Comparison of ENCODE assay signal across 23 cellular contexts in genomic region chr10:110756886-110757285, GRCh38.
DNase-seq lines count a peak whose midpoint lies in the region; TF ChIP-seq lines count a peak whose summit lies in the region.
"Had no signal": no experiment of that assay in that cellular context is flagged by ENCODE, and none has a peak within 500 bp of the region (broad histone marks: within the 10 kb centered on the region; RNA-seq: fewer than 3 reads in every experiment).

No MANE protein-coding gene starts in this region.

- H3K9ac ChIP-seq in mucosa of rectum (ENCODE audit: low read depth in 1 of 2, low read length in 2 of 2): no peak overlapping the region
- no peak overlapping the region for H3K9ac ChIP-seq in endodermal cell (ENCODE audit: extremely low read depth, low read length, poor library complexity, severe bottlenecking)
- H3K9ac ChIP-seq: KMS-11 had no signal

- no peak overlapping the region for H3K27ac Mint-ChIP-seq in endodermal cell
- H3K27ac Mint-ChIP-seq: B cell, HFFc6 had no signal

- DNase-seq in NCI-H82 (lab: John Stamatoyannopoulos, UW) (peak; percentile 41), NCI-H82 treated with DMSO at 0.1 percent for 48 hours (lab: John Stamatoyannopoulos, UW; ENCODE audit: unreplicated experiment) (no peak), Ammon's horn (ENCODE audit: low spot score) (peak; percentile 47), dermis blood vessel endothelial cell (peak; percentile 61), endodermal cell (no peak), NCI-H2107 treated with DMSO at 0.1 percent for 48 hours (lab: John Stamatoyannopoulos, UW; ENCODE audit: unreplicated experiment) (no peak), HuH-7.5 (ENCODE audit: low spot score) (no peak)
- DNase-seq: 8988T; COR-L47; DMS 273 treated with DMSO at 0.1 percent for 48 hours; DND-41; H7; HFFc6; NCI-H1417 treated with DMSO at 0.1 percent for 48 hours; NCI-H187 treated with DMSO at 0.1 percent for 48 hours; NCI-H345; NCI-H69; NK-92 treated with Interleukin-12 subunit alpha and Interleukin-12 subunit beta, amount 100 ng/mL, for 24 hours; Peyer's patch; SHP77 had no signal

- H3K27ac ChIP-seq in mucosa of rectum (ENCODE audit: low read depth in 2 of 2, low read length in 2 of 2) (peak overlapping the region; percentile 82 to 84), endodermal cell (ENCODE audit: low read depth, low read length) (no peak overlapping the region)
- H3K27ac ChIP-seq: KMS-11 had no signal

- peaks cover 3% of the 10 kb centered on the region for H3K4me1 Mint-ChIP-seq in endodermal cell
- H3K4me1 Mint-ChIP-seq: B cell had no signal

- H3K27me3 ChIP-seq in mucosa of rectum (ENCODE audit: control insufficient read depth in 2 of 2, insufficient read depth in 2 of 2, low read length in 2 of 2) (no peaks in the 10 kb centered on the region), endodermal cell (ENCODE audit: control insufficient read depth, insufficient read depth, low read length, poor library complexity, severe bottlenecking) (no peaks in the 10 kb centered on the region)
- H3K27me3 ChIP-seq: Peyer's patch had no signal

- H3K27me3 Mint-ChIP-seq in endodermal cell (ENCODE audit: insufficient read depth): no peaks in the 10 kb centered on the region

- TF ChIP-seq CTCF in endodermal cell (conservative IDR thresholded peaks at IDR 0.05): no peak

- no peaks in the 10 kb centered on the region for H3K9me3 Mint-ChIP-seq in endodermal cell
- H3K9me3 Mint-ChIP-seq: HFFc6 had no signal

- H3K36me3 Mint-ChIP-seq in endodermal cell (ENCODE audit: low read depth): no peaks in the 10 kb centered on the region

- no peaks in the 10 kb centered on the region for H3K36me3 ChIP-seq in mucosa of rectum (ENCODE audit: control insufficient read depth in 2 of 2, insufficient read depth in 2 of 2, low read length in 2 of 2)
- H3K36me3 ChIP-seq in endodermal cell (ENCODE audit: control insufficient read depth, insufficient read depth, low read length): no peaks in the 10 kb centered on the region
- H3K36me3 ChIP-seq: Peyer's patch had no signal

- no peak overlapping the region for H3K4me3 Mint-ChIP-seq in endodermal cell
- H3K4me3 Mint-ChIP-seq: B cell, HFFc6 had no signal

- H3K4me3 ChIP-seq in mucosa of rectum (ENCODE audit: low read length in 2 of 2) (no peak overlapping the region), endodermal cell (ENCODE audit: low read length) (no peak overlapping the region)
- H3K4me3 ChIP-seq: Peyer's patch had no signal

- no peaks in the 10 kb centered on the region for H3K9me3 ChIP-seq in mucosa of rectum (ENCODE audit: control insufficient read depth in 2 of 2, low read length in 2 of 2)
- no peaks in the 10 kb centered on the region for H3K9me3 ChIP-seq in endodermal cell (ENCODE audit: control insufficient read depth, low read length)
- H3K9me3 ChIP-seq: Peyer's patch had no signal

- H3K4me1 ChIP-seq in mucosa of rectum (ENCODE audit: control insufficient read depth in 2 of 2, insufficient read depth in 2 of 2, low read length in 2 of 2) (peaks cover 25 to 40% of the 10 kb centered on the region in 2 donors), endodermal cell (ENCODE audit: control insufficient read depth, insufficient read depth, low read length) (no peaks in the 10 kb centered on the region)

Comparison
In these comparisons a context has a peak if more than half of its experiments do, and no peak if none do; other contexts are left out.
1. DNase-seq: peak in NCI-H82 (single experiment), Ammon's horn (single experiment) and dermis blood vessel endothelial cell (single experiment); none in NCI-H82 treated with DMSO at 0.1 percent for 48 hours (single experiment), endodermal cell (single experiment), NCI-H2107 treated with DMSO at 0.1 percent for 48 hours (single experiment) and HuH-7.5 (single experiment).